Comparison of ENCODE assay signal across 19 cellular contexts in the genomic region with DNA sequence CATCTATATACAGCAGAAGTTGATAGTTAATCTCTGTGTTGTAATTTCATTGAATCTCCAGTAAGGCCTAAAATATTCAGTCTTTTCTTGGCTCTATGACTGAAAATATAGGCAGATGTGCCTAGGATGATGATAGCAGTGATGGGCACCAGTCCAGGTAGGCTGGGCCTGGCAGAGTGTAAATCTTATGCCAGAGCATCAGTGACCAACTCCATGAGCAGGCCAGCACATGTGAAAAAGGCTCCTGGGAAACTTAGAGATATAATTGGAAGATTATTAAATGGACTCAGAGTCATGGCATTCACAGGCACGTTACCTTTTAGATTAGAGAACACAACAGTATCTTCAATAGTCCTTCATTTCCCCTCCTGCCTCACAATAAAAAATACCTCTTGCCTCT. TPM values are rescaled to one million over a fixed set of nuclear protein-coding genes. Genes with fewer than 3 reads are reported as not detected.
"Had no signal": no experiment of that assay in that cellular context is flagged by ENCODE, and none has a peak within 500 bp of the region (broad histone marks: within the 10 kb centered on the region; RNA-seq: fewer than 3 reads in every experiment).

No MANE protein-coding gene starts in this region.

- H3K4me1 ChIP-seq: left ventricle myocardium inferior, pancreas, prostate gland, tibial nerve, uterus had no signal

- H3K27ac ChIP-seq: hepatocyte, left ventricle myocardium inferior, pancreas, prostate gland, skin epidermis, tibial nerve, uterus had no signal

- H3K4me3 ChIP-seq: hepatocyte, left ventricle myocardium inferior, pancreas, prostate gland, skin epidermis, tibial nerve, uterus had no signal

- DNase-seq: islet precursor cell; left ventricle myocardium inferior; mesenchymal stem cell; naive thymus-derived CD8-positive, alpha-beta T cell; nucleus accumbens; pancreas; posterior cingulate gyrus; retina; right cardiac atrium; stimulated activated CD4-positive, alpha-beta T cell treated with anti-CD3 and anti-CD28 coated beads, Interleukin-12 subunit alpha, Interleukin-12 subunit beta, amount 100 ng/mL, for 4 hours; stimulated activated CD4-positive, alpha-beta T cell treated with anti-CD3 and anti-CD28 coated beads, Interleukin-15, amount 100 ng/mL, for 24 hours; stimulated activated CD4-positive, alpha-beta T cell treated with anti-CD3 and anti-CD28 coated beads, Interleukin-4, amount 100 ng/mL, for 24 hours; stimulated activated naive CD4-positive, alpha-beta T cell; uterus had no signal

- H3K27me3 ChIP-seq: hepatocyte, pancreas, tibial nerve, uterus had no signal

- H3K9me3 ChIP-seq: left ventricle myocardium inferior, pancreas, prostate gland, tibial nerve, uterus had no signal

- H3K36me3 ChIP-seq: left ventricle myocardium inferior, pancreas, prostate gland, tibial nerve, uterus had no signal

RNA-seq across cellular contexts. Expression of gene CYYR1, which starts 20.7 kb away (rescaled TPM):
- total RNA-seq: naive thymus-derived CD8-positive, alpha-beta T cell; osteoblast had no signal
- polyA plus RNA-seq: naive thymus-derived CD8-positive, alpha-beta T cell had no signal
